28 cellular contexts compared by ENCODE assay signal in the genomic region with DNA sequence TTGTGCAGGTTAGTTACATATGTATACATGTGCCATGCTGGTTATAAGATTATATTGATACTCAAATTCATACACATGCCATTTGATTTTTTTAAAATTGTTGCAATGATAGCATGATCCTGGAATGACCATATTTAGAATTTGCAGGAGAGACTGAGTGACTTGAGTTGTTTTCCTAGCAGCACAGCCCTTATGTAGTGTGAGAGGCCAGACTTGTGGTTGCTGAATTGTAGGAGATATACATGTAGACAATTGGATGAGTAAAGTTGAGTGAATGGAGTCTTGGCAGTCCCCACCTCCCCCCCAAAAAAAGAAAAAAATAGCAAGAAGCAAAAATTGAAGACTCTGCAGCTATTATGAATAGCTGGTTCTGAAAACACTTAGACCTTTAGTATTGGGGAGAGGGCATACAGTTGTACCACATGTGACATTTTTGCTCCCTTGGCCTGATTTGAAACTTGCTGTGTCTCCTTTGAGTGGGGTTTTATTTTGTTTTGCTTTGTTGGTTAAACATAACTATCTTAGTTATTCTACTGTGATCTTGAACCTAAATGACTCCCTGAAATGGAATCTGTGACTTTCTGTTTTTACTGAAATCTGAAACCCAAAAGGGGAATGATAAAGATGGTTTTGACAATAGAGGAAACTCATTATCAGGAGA.
DNase-seq lines count a peak whose midpoint lies in the region; ATAC-seq and TF ChIP-seq lines count a peak whose summit lies in the region.
"Had no signal": no experiment of that assay in that cellular context is flagged by ENCODE, and none has a peak within 500 bp of the region (broad histone marks: within the 10 kb centered on the region; RNA-seq: fewer than 3 reads in every experiment).

No MANE protein-coding gene starts in this region.

- no peaks in the 10 kb centered on the region for H3K27me3 ChIP-seq in fibroblast of lung (ENCODE audit: control insufficient read depth, insufficient read depth, low read length)
- no peaks in the 10 kb centered on the region for H3K27me3 ChIP-seq in osteoblast (ENCODE audit: insufficient read depth, low read length)
- H3K27me3 ChIP-seq in hepatocyte: no peaks in the 10 kb centered on the region
- H3K27me3 ChIP-seq: cardiac muscle cell had no signal

- no peaks in the 10 kb centered on the region for H3K27me3 Mint-ChIP-seq in CD14-positive monocyte (ENCODE audit: low read depth in 3 of 3)
- H3K27me3 Mint-ChIP-seq: stimulated activated naive CD8-positive, alpha-beta T cell treated with anti-CD3 and anti-CD28 coated beads, Interleukin-15, amount 100 ng/mL, for 72 hours; type B pancreatic cell had no signal

- no peak overlapping the region for H3K27ac Mint-ChIP-seq in CD14-positive monocyte
- H3K27ac Mint-ChIP-seq: activated naive CD8-positive, alpha-beta T cell treated with anti-CD3 and anti-CD28 coated beads, Interleukin-2, amount 50 U/mL, for 24 hours; B cell; H9; stimulated activated naive CD8-positive, alpha-beta T cell treated with anti-CD3 and anti-CD28 coated beads, Interleukin-15, amount 100 ng/mL, for 72 hours; type B pancreatic cell had no signal

- no peaks in the 10 kb centered on the region for H3K79me2 ChIP-seq in fibroblast of lung (ENCODE audit: control insufficient read depth, insufficient read depth, low read length)
- H3K79me2 ChIP-seq in osteoblast (ENCODE audit: insufficient read depth, low read length): no peaks in the 10 kb centered on the region
- no peaks in the 10 kb centered on the region for H3K79me2 ChIP-seq in hepatocyte

- H3K9me3 ChIP-seq in fibroblast of lung (ENCODE audit: control insufficient read depth, insufficient read depth, low read depth, low read length): no peaks in the 10 kb centered on the region
- H3K9me3 ChIP-seq in osteoblast (ENCODE audit: low read depth, low read length): no peaks in the 10 kb centered on the region
- no peaks in the 10 kb centered on the region for H3K9me3 ChIP-seq in hepatocyte (ENCODE audit: low read depth)
- H3K9me3 ChIP-seq: left ventricle myocardium inferior, mucosa of descending colon, psoas muscle had no signal

- DNase-seq in EH (ENCODE audit: low read depth) (peak; percentile 86), fibroblast of lung (ENCODE audit: low read depth in 2 of 2) (peak; percentile 14 to 84), osteoblast (ENCODE audit: insufficient read length, low spot score, missing footprints) (no peak), CD14-positive monocyte (ENCODE audit: low spot score) (no peak), hepatocyte (ENCODE audit: low spot score) (no peak)
- no peak for DNase-seq in activated T-cell treated with anti-CD3 and anti-CD28 coated beads, Interleukin-2, amount 50 U/mL, for 48 hours
- DNase-seq: activated CD4-positive, alpha-beta T cell treated with anti-CD3 and anti-CD28 coated beads, Interleukin-2, amount 50 U/mL, for 1 hour; activated CD8-positive, alpha-beta memory T cell treated with anti-CD3 and anti-CD28 coated beads, Interleukin-2, amount 50 U/mL, for 48 hours; activated effector memory CD4-positive, alpha-beta T cell treated with Interleukin-2 at 50 U/mL for 16 hours; activated naive CD8-positive, alpha-beta T cell treated with anti-CD3 and anti-CD28 coated beads, Interleukin-2, amount 50 U/mL, for 24 hours; DMS79 treated with DMSO at 0.1 percent for 48 hours; dorsolateral prefrontal cortex; glutamatergic neuron; H9; left ventricle myocardium inferior; mucosa of descending colon; NCI-H1105; NCI-H2081 treated with DMSO at 0.1 percent for 48 hours; NCI-H526 treated with DMSO at 0.1 percent for 48 hours; psoas muscle; stimulated activated CD4-positive, alpha-beta T cell treated with anti-CD3 and anti-CD28 coated beads, Interleukin-4, amount 100 ng/mL, for 4 hours; stimulated activated naive CD8-positive, alpha-beta T cell treated with anti-CD3 and anti-CD28 coated beads, Interleukin-15, amount 100 ng/mL, for 72 hours had no signal

- no peak overlapping the region for H3K4me3 Mint-ChIP-seq in CD14-positive monocyte
- H3K4me3 Mint-ChIP-seq: activated naive CD8-positive, alpha-beta T cell treated with anti-CD3 and anti-CD28 coated beads, Interleukin-2, amount 50 U/mL, for 24 hours; B cell; H9; neural crest cell; stimulated activated naive CD8-positive, alpha-beta T cell treated with anti-CD3 and anti-CD28 coated beads, Interleukin-15, amount 100 ng/mL, for 72 hours; type B pancreatic cell had no signal

- no peaks in the 10 kb centered on the region for H3K36me3 ChIP-seq in fibroblast of lung (ENCODE audit: control insufficient read depth, insufficient read depth, low read length)
- H3K36me3 ChIP-seq in osteoblast (ENCODE audit: insufficient read depth, low read length): no peaks in the 10 kb centered on the region
- H3K36me3 ChIP-seq in hepatocyte (replicated peaks; ENCODE audit: insufficient read depth, low read depth): no peaks in the 10 kb centered on the region
- H3K36me3 ChIP-seq: left ventricle myocardium inferior had no signal

- H3K27ac ChIP-seq in fibroblast of lung (ENCODE audit: insufficient read depth, low read length): no peak overlapping the region
- H3K27ac ChIP-seq in osteoblast (ENCODE audit: low read depth, low read length): peak overlapping the region; percentile 47
- H3K27ac ChIP-seq in hepatocyte: no peak overlapping the region
- H3K27ac ChIP-seq: cardiac muscle cell, dorsolateral prefrontal cortex, left ventricle myocardium inferior, psoas muscle had no signal

- H3K36me3 Mint-ChIP-seq in CD14-positive monocyte: no peaks in the 10 kb centered on the region
- H3K36me3 Mint-ChIP-seq: type B pancreatic cell had no signal

- H3K4me1 ChIP-seq in fibroblast of lung (ENCODE audit: control insufficient read depth, extremely low read depth, insufficient read depth, low read length) (no peaks in the 10 kb centered on the region), osteoblast (ENCODE audit: insufficient read depth, low read length) (peaks cover 16% of the 10 kb centered on the region), hepatocyte (ENCODE audit: insufficient read depth) (no peaks in the 10 kb centered on the region)
- H3K4me1 ChIP-seq: psoas muscle had no signal

- no peak overlapping the region for H2AFZ ChIP-seq in fibroblast of lung (ENCODE audit: low read length)
- no peak overlapping the region for H2AFZ ChIP-seq in osteoblast (ENCODE audit: low read length)
- no peak overlapping the region for H2AFZ ChIP-seq in hepatocyte

- no peak overlapping the region for H3K9ac ChIP-seq in fibroblast of lung (ENCODE audit: insufficient read depth, low read length)

- H4K20me1 ChIP-seq in fibroblast of lung (ENCODE audit: control insufficient read depth, extremely low read depth, insufficient read depth, low read length) (no peaks in the 10 kb centered on the region), osteoblast (ENCODE audit: insufficient read depth, low read length) (no peaks in the 10 kb centered on the region), hepatocyte (ENCODE audit: insufficient read depth, poor library complexity, severe bottlenecking) (no peaks in the 10 kb centered on the region)

- ATAC-seq in SK-N-SH treated with all-trans-retinoic acid at 6 μM for 48 hours (peak; percentile 73), GM18861 (IDR thresholded peaks at IDR 0.05; ENCODE audit: unreplicated experiment) (no peak)
- ATAC-seq: activated naive CD8-positive, alpha-beta T cell treated with anti-CD3 and anti-CD28 coated beads, Interleukin-2, amount 50 U/mL, for 24 hours; mucosa of descending colon; psoas muscle; stimulated activated naive CD8-positive, alpha-beta T cell treated with anti-CD3 and anti-CD28 coated beads, Interleukin-15, amount 100 ng/mL, for 72 hours had no signal

- TF ChIP-seq CTCF in fibroblast of lung (conservative IDR thresholded peaks at IDR 0.05 in 1 of 2, IDR thresholded peaks at IDR 0.05 in 1 of 2; ENCODE audit: low read depth in 1 of 2, low read length in 2 of 2): no peak
- no peak for TF ChIP-seq CTCF in osteoblast (IDR thresholded peaks at IDR 0.05; ENCODE audit: extremely low read depth, low read depth, low read length)
- TF ChIP-seq CTCF in CD14-positive monocyte (IDR thresholded peaks at IDR 0.05): no peak
- TF ChIP-seq CTCF in hepatocyte (IDR thresholded peaks at IDR 0.05; ENCODE audit: poor library complexity): no peak

- peaks cover 0 to 2% (median 0%) of the 10 kb centered on the region in 7 donors for H3K9me3 Mint-ChIP-seq in CD14-positive monocyte
- H3K9me3 Mint-ChIP-seq: activated naive CD8-positive, alpha-beta T cell treated with anti-CD3 and anti-CD28 coated beads, Interleukin-2, amount 50 U/mL, for 24 hours; H9; neural crest cell; stimulated activated naive CD8-positive, alpha-beta T cell treated with anti-CD3 and anti-CD28 coated beads, Interleukin-15, amount 100 ng/mL, for 72 hours; type B pancreatic cell had no signal

- intact Hi-C loops in CD14-positive monocyte (cut with micrococcal nuclease): no loop called here

- H3K4me3 ChIP-seq in fibroblast of lung (replicated peaks in 1 of 4; ENCODE audit: control extremely low read depth in 1 of 4, insufficient read depth in 1 of 4, low read depth in 3 of 4, low read length in 4 of 4) (no peak overlapping the region), osteoblast (ENCODE audit: insufficient read depth, low read length) (no peak overlapping the region), hepatocyte (no peak overlapping the region)
- H3K4me3 ChIP-seq: cardiac muscle cell, dorsolateral prefrontal cortex, left ventricle myocardium inferior, mucosa of descending colon, psoas muscle had no signal

- H3K4me2 ChIP-seq in fibroblast of lung (ENCODE audit: extremely low read depth, insufficient read depth, low read length) (no peak overlapping the region), osteoblast (ENCODE audit: insufficient read depth, low read length) (peak overlapping the region; percentile 49), hepatocyte (no peak overlapping the region)

- peaks cover 1% of the 10 kb centered on the region for H3K4me1 Mint-ChIP-seq in CD14-positive monocyte
- H3K4me1 Mint-ChIP-seq: activated naive CD8-positive, alpha-beta T cell treated with anti-CD3 and anti-CD28 coated beads, Interleukin-2, amount 50 U/mL, for 24 hours; H9; neural crest cell; stimulated activated naive CD8-positive, alpha-beta T cell treated with anti-CD3 and anti-CD28 coated beads, Interleukin-15, amount 100 ng/mL, for 72 hours had no signal

- H3K9me2 ChIP-seq in hepatocyte (replicated peaks; ENCODE audit: insufficient read depth): no peaks in the 10 kb centered on the region

TF ChIP-seq in SK-N-SH treated with all-trans-retinoic acid at 6 μM for 48 hours, 23 proteins besides CTCF, POLR2A, EP300 and RAD21 (continues in another document):
- no peak for TF ChIP-seq BACH2 (CRISPR knock-in tag; IDR thresholded peaks at IDR 0.05; ENCODE audit: borderline replicate concordance)
- TF ChIP-seq ZFP3 (CRISPR knock-in tag; IDR thresholded peaks at IDR 0.05): no peak
- TF ChIP-seq ZFP30 (CRISPR knock-in tag; IDR thresholded peaks at IDR 0.05): no peak

Comparison
In these comparisons a context has a peak if more than half of its experiments do, and no peak if none do; other contexts are left out.
1. DNase-seq: peak in EH (single experiment) and fibroblast of lung (2 of 2); none in osteoblast (single experiment), CD14-positive monocyte (single experiment), activated T-cell treated with anti-CD3 and anti-CD28 coated beads, Interleukin-2, amount 50 U/mL, for 48 hours (0 of 2) and hepatocyte (single experiment).